ENCODE assay signal across 8 cellular contexts in genomic region chr12:57238854-57239554, GRCh38. TPM values are rescaled to one million over a fixed set of nuclear protein-coding genes. Genes with fewer than 3 reads are reported as not detected.
A peak's percentile ranks its signal among the peaks of the same experiment; 100 is the strongest.
DNase-seq lines count a peak whose midpoint lies in the region; FAIRE-seq and TF ChIP-seq lines count a peak whose summit lies in the region.

No MANE protein-coding gene starts in this region.

- H3K9me3 ChIP-seq in HEK293 (ENCODE audit: control insufficient read depth, insufficient read depth, low read depth, low read length): no peaks in the 10 kb centered on the region
- no peaks in the 10 kb centered on the region for H3K9me3 ChIP-seq in adipocyte (ENCODE audit: control insufficient read depth, low read length)
- H3K9me3 ChIP-seq in left ventricle myocardium inferior (replicated peaks): no peaks in the 10 kb centered on the region

- TF ChIP-seq CTCF in GM12801 (IDR thresholded peaks at IDR 0.05; ENCODE audit: extremely low read depth, insufficient read length) (peak; percentile 93), HEK293 (tag by site-specific recombination; IDR thresholded peaks at IDR 0.05) (peak; percentile 100), left ventricle myocardium inferior (IDR thresholded peaks at IDR 0.05; ENCODE audit: borderline replicate concordance) (peak; percentile 100)

- H3K27me3 ChIP-seq in adipocyte (replicated peaks; ENCODE audit: control insufficient read depth, insufficient read depth, low read length) (peaks cover 4% of the 10 kb centered on the region), left ventricle myocardium inferior (ENCODE audit: low read depth) (peaks cover 93% of the 10 kb centered on the region)

- CTCF ChIA-PET in HEK293 (lab: Yijun Ruan, JAX): interaction anchor here (0.6 to 23.3 kb wide), 21 partner anchors 10 to 971 kb away, joined by 3 to 628 read pairs (median 4); partner anchors contain the start of genes NXPH4, SHMT2 and STAC3

- POLR2A ChIA-PET in HEK293 (lab: Yijun Ruan, JAX): interaction anchor here (1.1 to 6.4 kb wide), 5 partner anchors 9 to 216 kb away, joined by 3 to 72 read pairs (median 16); partner anchors contain the start of genes INHBE and SHMT2

- H3K36me3 ChIP-seq in HEK293 (ENCODE audit: control insufficient read depth in 2 of 2, insufficient read depth in 1 of 2, low read length in 2 of 2): peaks cover 0 to 21% of the 10 kb centered on the region in 2 experiments; a peak in 1 of 3 replicates
- H3K36me3 ChIP-seq in adipocyte (ENCODE audit: control insufficient read depth, insufficient read depth, low read length, severe bottlenecking): peaks cover 7% of the 10 kb centered on the region
- peaks cover 10% of the 10 kb centered on the region for H3K36me3 ChIP-seq in left ventricle myocardium inferior

- DNase-seq in NCI-H1092 (lab: John Stamatoyannopoulos, UW) (peak; percentile 28), SW 1271 (lab: John Stamatoyannopoulos, UW) (peak; percentile 29 to 76), adipocyte (ENCODE audit: low read depth) (peak; percentile 95), left ventricle myocardium inferior (peak; percentile 88), pulmonary artery endothelial cell (ENCODE audit: low read depth, low spot score) (peak; percentile 39), urothelium cell line (ENCODE audit: low spot score) (peak; percentile 96)

- H3K9ac ChIP-seq in adipocyte (ENCODE audit: low read length): peak overlapping the region; percentile 91

- H3K27ac ChIP-seq in HEK293 (ENCODE audit: extremely low read depth, low read depth, low read length): no peak overlapping the region; the same call in 1 of the 2 replicates
- peak overlapping the region; percentile 83 for H3K27ac ChIP-seq in left ventricle myocardium inferior (replicated peaks)

- FAIRE-seq in urothelium cell line (lab: Jason Lieb, UNC): no peak

- H3K4me3 ChIP-seq in HEK293 (ENCODE audit: low read depth, low read length) (no peak overlapping the region; the same call in 1 of the 2 replicates), adipocyte (ENCODE audit: low read length) (peak overlapping the region; percentile 81), left ventricle myocardium inferior (peak overlapping the region; percentile 69)

- H3K4me1 ChIP-seq in HEK293 (ENCODE audit: control insufficient read depth, insufficient read depth, low read length): peaks cover 17% of the 10 kb centered on the region
- H3K4me1 ChIP-seq in adipocyte (ENCODE audit: control insufficient read depth, insufficient read depth, low read length): peaks cover 43% of the 10 kb centered on the region
- H3K4me1 ChIP-seq in left ventricle myocardium inferior: peaks cover 82% of the 10 kb centered on the region

- intact Hi-C loops in left ventricle myocardium inferior (cut with micrococcal nuclease): no loop called here

TF ChIP-seq in HEK293, 187 proteins besides CTCF, POLR2A, EP300 and RAD21 (continues in another document):
- TF ChIP-seq HOXC10 (CRISPR knock-in tag; IDR thresholded peaks at IDR 0.05) (no peak), ZXDB (tag by site-specific recombination; IDR thresholded peaks at IDR 0.05) (peak; percentile 79), ZNF660 (tag by site-specific recombination; IDR thresholded peaks at IDR 0.05) (peak; percentile 97), ZNF548 (tag by site-specific recombination; IDR thresholded peaks at IDR 0.05) (no peak), EGR2 (tag by site-specific recombination; IDR thresholded peaks at IDR 0.05; ENCODE audit: low read depth) (peak; percentile 45; the same call in 1 of the 2 replicates), ZFHX2 (tag by site-specific recombination; conservative IDR thresholded peaks at IDR 0.05) (peak; percentile 42; the same call in 1 of the 2 replicates), ZNF692 (tag by site-specific recombination; IDR thresholded peaks at IDR 0.05) (peak; percentile 82), SP3 (tag by site-specific recombination; IDR thresholded peaks at IDR 0.05) (peak; percentile 73; the same call in 1 of the 2 replicates), ZNF280C (tag by site-specific recombination; IDR thresholded peaks at IDR 0.05) (no peak), ZNF707 (tag by site-specific recombination; IDR thresholded peaks at IDR 0.05) (no peak), ZNF747 (tag by site-specific recombination; IDR thresholded peaks at IDR 0.05) (no peak), ZBTB10 (tag by site-specific recombination; IDR thresholded peaks at IDR 0.05) (peak; percentile 42), HIC1 (tag by site-specific recombination; IDR thresholded peaks at IDR 0.05) (0 out of 2 replicates have a peak, but pooled peaks have one; percentile 19), ZBTB6 (tag by site-specific recombination; IDR thresholded peaks at IDR 0.05) (0 out of 2 replicates have a peak, but pooled peaks have one; percentile 35)

RNA-seq across cellular contexts. Expression of gene SHMT2, which starts 9.5 kb away (rescaled TPM):
- 22.9 TPM for total RNA-seq in left ventricle myocardium inferior
- total RNA-seq in pulmonary artery endothelial cell: 247 and 270 TPM in 2 replicates

RNA-seq across cellular contexts. Expression of gene STAC3, which starts 12.0 kb away (rescaled TPM):
- total RNA-seq in left ventricle myocardium inferior: 0.69 TPM
- 0.07 and 0.13 TPM in 2 replicates for total RNA-seq in pulmonary artery endothelial cell

RNA-seq across cellular contexts. Expression of gene NXPH4, which starts 22.4 kb away (rescaled TPM):
- total RNA-seq in left ventricle myocardium inferior: 0.44 TPM
- total RNA-seq in pulmonary artery endothelial cell: 0.13 and 0.28 TPM in 2 replicates

Comparison
In these comparisons a context has a peak if more than half of its experiments do, and no peak if none do; other contexts are left out.
1. DNase-seq: peak in every context shown above with its lines; median percentile 96 in urothelium cell line; 95 in adipocyte; 88 in left ventricle myocardium inferior; 52 in SW 1271; 39 in pulmonary artery endothelial cell; 28 in NCI-H1092.
2. RNA of gene SHMT2, which starts 9.5 kb away (total RNA-seq): 247 to 270 TPM in pulmonary artery endothelial cell; 22.9 TPM in left ventricle myocardium inferior (single experiment); every median in the first group is over 10 times any median in the second.
3. Peak in every context shown above with its lines, with median percentiles within 50 percentile points of each other: CTCF ChIP-seq.